In the genomic region with DNA sequence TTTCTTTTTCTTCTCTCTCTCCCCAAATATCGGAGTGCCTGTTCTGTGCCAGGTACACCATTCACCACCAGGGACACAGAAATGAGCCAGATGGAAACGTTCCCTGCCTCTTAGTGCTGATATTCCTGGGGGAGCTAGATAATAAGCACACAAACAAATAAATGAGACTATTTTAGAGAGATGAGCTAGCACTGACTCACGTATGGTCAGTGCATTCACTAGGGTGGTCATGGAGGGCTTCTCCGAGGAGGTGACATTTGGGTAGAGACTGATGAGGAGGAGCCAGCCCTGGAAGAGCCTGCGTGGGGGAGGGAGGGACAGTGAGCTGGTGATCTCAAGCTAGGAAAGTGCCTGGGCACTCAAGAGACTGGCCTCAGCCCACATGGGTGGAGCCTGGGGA, we compare ENCODE assay signal across 16 cellular contexts.
"Had no signal": no experiment of that assay in that cellular context is flagged by ENCODE, and none has a peak within 500 bp of the region (broad histone marks: within the 10 kb centered on the region; RNA-seq: fewer than 3 reads in every experiment).

No MANE protein-coding gene starts in this region.

- H3K9me3 ChIP-seq: mucosa of descending colon, vagina had no signal

- ATAC-seq: activated naive CD8-positive, alpha-beta T cell treated with anti-CD3 and anti-CD28 coated beads, Interleukin-2, amount 50 U/mL, for 24 hours; activated T-helper 17 cell treated with anti-CD3 and anti-CD28 coated beads, Interleukin-2, amount 50 U/mL, for 72 hours; left lung; mucosa of descending colon; naive thymus-derived CD4-positive, alpha-beta T cell had no signal

- H3K27me3 ChIP-seq: tibial nerve, vagina had no signal

- H3K4me1 ChIP-seq: left lung had no signal

- H3K27ac Mint-ChIP-seq: activated naive CD8-positive, alpha-beta T cell treated with anti-CD3 and anti-CD28 coated beads, Interleukin-2, amount 50 U/mL, for 24 hours; activated T-helper 17 cell treated with anti-CD3 and anti-CD28 coated beads, Interleukin-2, amount 50 U/mL, for 72 hours; naive thymus-derived CD4-positive, alpha-beta T cell; T-helper 2 cell treated with Interferon-gamma antibody and Interleukin-4, amounts not matched to agents 5 μg/mL and 100 μg/mL, for 36 hours had no signal

- H3K4me3 ChIP-seq: coronary artery, left lung, mucosa of descending colon, tibial nerve, vagina had no signal

- DNase-seq: activated naive CD4-positive, alpha-beta T cell treated with Interleukin-2 at 50 U/mL for 16 hours; activated naive CD8-positive, alpha-beta T cell treated with anti-CD3 and anti-CD28 coated beads, Interleukin-2, amount 50 U/mL, for 24 hours; activated T-cell treated with anti-CD3 and anti-CD28 coated beads for 4 hours; aorta; kidney; left lung; mammary epithelial cell; mucosa of descending colon; naive thymus-derived CD4-positive, alpha-beta T cell; stimulated activated CD4-positive, alpha-beta T cell treated with anti-CD3 and anti-CD28 coated beads, Interleukin-4, amount 100 ng/mL, for 1 hour; stimulated activated naive CD4-positive, alpha-beta T cell had no signal

- H3K27ac ChIP-seq: coronary artery, left lung, tibial nerve, vagina had no signal

- H3K36me3 Mint-ChIP-seq: naive thymus-derived CD4-positive, alpha-beta T cell had no signal

- H3K4me3 Mint-ChIP-seq: activated naive CD8-positive, alpha-beta T cell treated with anti-CD3 and anti-CD28 coated beads, Interleukin-2, amount 50 U/mL, for 24 hours; activated T-helper 17 cell treated with anti-CD3 and anti-CD28 coated beads, Interleukin-2, amount 50 U/mL, for 72 hours; T-helper 2 cell treated with Interferon-gamma antibody and Interleukin-4, amounts not matched to agents 5 μg/mL and 100 μg/mL, for 36 hours had no signal

- FAIRE-seq: kidney had no signal

- H3K9me3 Mint-ChIP-seq: activated naive CD8-positive, alpha-beta T cell treated with anti-CD3 and anti-CD28 coated beads, Interleukin-2, amount 50 U/mL, for 24 hours; activated T-helper 17 cell treated with anti-CD3 and anti-CD28 coated beads, Interleukin-2, amount 50 U/mL, for 72 hours; T-helper 2 cell treated with Interferon-gamma antibody and Interleukin-4, amounts not matched to agents 5 μg/mL and 100 μg/mL, for 36 hours had no signal

- H3K4me1 Mint-ChIP-seq: activated naive CD8-positive, alpha-beta T cell treated with anti-CD3 and anti-CD28 coated beads, Interleukin-2, amount 50 U/mL, for 24 hours; activated T-helper 17 cell treated with anti-CD3 and anti-CD28 coated beads, Interleukin-2, amount 50 U/mL, for 72 hours had no signal

- H3K36me3 ChIP-seq: left lung, tibial nerve, vagina had no signal
